Comparison of ENCODE assay signal across 9 cellular contexts in the genomic region with DNA sequence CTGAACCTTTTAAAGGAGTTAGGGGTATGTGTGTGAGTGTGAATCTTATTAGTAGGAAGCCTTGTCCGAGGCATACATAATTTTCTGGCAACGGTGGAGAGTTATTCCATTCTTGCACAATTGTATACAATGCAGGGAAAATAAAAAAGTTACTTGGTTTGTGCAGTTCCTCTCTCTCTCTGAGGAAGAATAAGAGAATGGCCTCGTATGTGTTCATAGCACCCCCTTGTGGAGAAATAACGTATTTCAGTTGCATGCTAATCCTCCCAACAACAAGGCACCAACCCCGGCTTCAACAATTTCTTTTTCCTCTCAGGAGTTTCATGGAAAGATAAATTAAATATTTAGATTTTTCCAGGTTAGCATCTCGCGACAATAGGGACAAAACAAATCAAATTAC.
DNase-seq lines count a peak whose midpoint lies in the region; ATAC-seq and TF ChIP-seq lines count a peak whose summit lies in the region.
"Had no signal": no experiment of that assay in that cellular context is flagged by ENCODE, and none has a peak within 500 bp of the region (broad histone marks: within the 10 kb centered on the region; RNA-seq: fewer than 3 reads in every experiment).

No MANE protein-coding gene starts in this region.

- no peak overlapping the region for H3K27ac ChIP-seq in KMS-11

- H4K20me1 ChIP-seq in KMS-11 (ENCODE audit: insufficient read depth) = no peaks in the 10 kb centered on the region

- H3K4me3 Mint-ChIP-seq in activated naive CD4-positive, alpha-beta T cell treated with anti-CD3 and anti-CD28 coated beads, Interleukin-2, amount 10 ng/mL, durations not matched to agents 7 days and 5 days = no peak overlapping the region

- H3K27me3 ChIP-seq in KMS-11 (ENCODE audit: insufficient read depth, low read depth) (no peaks in the 10 kb centered on the region), adipocyte (replicated peaks; ENCODE audit: control insufficient read depth, insufficient read depth, low read length) (peaks cover 26% of the 10 kb centered on the region)

- H3K4me3 ChIP-seq in KMS-11 (IDR thresholded peaks at IDR 0.05; ENCODE audit: insufficient read depth, low read depth, low read length) = no peak overlapping the region
- no peak overlapping the region for H3K4me3 ChIP-seq in adipocyte (ENCODE audit: low read length)

- peak; percentile 11 for DNase-seq in NCI-H510A treated with DMSO at 0.1 percent for 48 hours (lab: John Stamatoyannopoulos, UW)
- no peak for DNase-seq in NCI-H510A (lab: John Stamatoyannopoulos, UW)
- peak; percentile 60 for DNase-seq in adipocyte (ENCODE audit: low read depth)
- DNase-seq in iPS-NIHi7 (ENCODE audit: extremely low spot score) = peak; percentile 62
- peak; percentile 14 for DNase-seq in stromal cell of bone marrow (ENCODE audit: low read depth)
- DNase-seq in activated naive CD4-positive, alpha-beta T cell treated with anti-CD3 and anti-CD28 coated beads, Interleukin-2, amount 10 ng/mL, durations not matched to agents 7 days and 5 days = no peak

- no peaks in the 10 kb centered on the region for H3K27me3 Mint-ChIP-seq in activated naive CD4-positive, alpha-beta T cell treated with anti-CD3 and anti-CD28 coated beads, Interleukin-2, amount 10 ng/mL, durations not matched to agents 7 days and 5 days

- no peaks in the 10 kb centered on the region for H3K36me3 Mint-ChIP-seq in activated naive CD4-positive, alpha-beta T cell treated with anti-CD3 and anti-CD28 coated beads, Interleukin-2, amount 10 ng/mL, durations not matched to agents 7 days and 5 days
- H3K36me3 Mint-ChIP-seq: activated naive CD4-positive, alpha-beta T cell treated with anti-CD3 and anti-CD28 coated beads, Interleukin-2, amount 50 U/mL, for 72 hours had no signal

- H3K9me3 ChIP-seq in adipocyte (ENCODE audit: control insufficient read depth, low read length) = no peaks in the 10 kb centered on the region

- no peaks in the 10 kb centered on the region for H3K4me1 ChIP-seq in KMS-11 (ENCODE audit: low read depth, poor library complexity, severe bottlenecking)
- peaks cover 14% of the 10 kb centered on the region for H3K4me1 ChIP-seq in adipocyte (ENCODE audit: control insufficient read depth, insufficient read depth, low read length)

- no peaks in the 10 kb centered on the region for H3K4me1 Mint-ChIP-seq in activated naive CD4-positive, alpha-beta T cell treated with anti-CD3 and anti-CD28 coated beads, Interleukin-2, amount 10 ng/mL, durations not matched to agents 7 days and 5 days

- peak; percentile 77 for TF ChIP-seq CTCF in KMS-11 (conservative IDR thresholded peaks at IDR 0.05; ENCODE audit: low read depth, low read length)

- no peaks in the 10 kb centered on the region for H3K36me3 ChIP-seq in KMS-11 (ENCODE audit: insufficient read depth)
- H3K36me3 ChIP-seq in adipocyte (ENCODE audit: control insufficient read depth, insufficient read depth, low read length, severe bottlenecking) = no peaks in the 10 kb centered on the region

- no peak overlapping the region for H2AFZ ChIP-seq in KMS-11 (ENCODE audit: low read depth)

- no peaks in the 10 kb centered on the region for H3K79me2 ChIP-seq in KMS-11 (ENCODE audit: insufficient read depth, low read depth)

- no peak overlapping the region for H3K27ac Mint-ChIP-seq in activated naive CD4-positive, alpha-beta T cell treated with anti-CD3 and anti-CD28 coated beads, Interleukin-2, amount 10 ng/mL, durations not matched to agents 7 days and 5 days
- H3K27ac Mint-ChIP-seq: activated naive CD4-positive, alpha-beta T cell treated with anti-CD3 and anti-CD28 coated beads, Interleukin-2, amount 50 U/mL, for 72 hours had no signal

- CTCF ChIA-PET in activated naive CD4-positive, alpha-beta T cell treated with anti-CD3 and anti-CD28 coated beads, Interleukin-2, amount 10 ng/mL, durations not matched to agents 7 days and 5 days (lab: Charles Lee) = no interaction called here

- H3K9me3 Mint-ChIP-seq in activated naive CD4-positive, alpha-beta T cell treated with anti-CD3 and anti-CD28 coated beads, Interleukin-2, amount 10 ng/mL, durations not matched to agents 7 days and 5 days = no peaks in the 10 kb centered on the region
- H3K9me3 Mint-ChIP-seq: activated naive CD4-positive, alpha-beta T cell treated with anti-CD3 and anti-CD28 coated beads, Interleukin-2, amount 50 U/mL, for 72 hours had no signal

- H3K9ac ChIP-seq in KMS-11 (no peak overlapping the region), adipocyte (ENCODE audit: low read length) (no peak overlapping the region)

- H3K4me2 ChIP-seq in KMS-11 = no peak overlapping the region

- ATAC-seq in GM19455 (IDR thresholded peaks at IDR 0.05; ENCODE audit: unreplicated experiment) = peak; percentile 72
- ATAC-seq: activated naive CD4-positive, alpha-beta T cell treated with anti-CD3 and anti-CD28 coated beads, Interleukin-2, amount 50 U/mL, for 72 hours had no signal

Comparison
In these comparisons a context has a peak if more than half of its experiments do, and no peak if none do; other contexts are left out.
1. DNase-seq: peak in NCI-H510A treated with DMSO at 0.1 percent for 48 hours (single experiment), adipocyte (single experiment), iPS-NIHi7 (single experiment) and stromal cell of bone marrow (single experiment); none in NCI-H510A (single experiment) and activated naive CD4-positive, alpha-beta T cell treated with anti-CD3 and anti-CD28 coated beads, Interleukin-2, amount 10 ng/mL, durations not matched to agents 7 days and 5 days (single experiment).